In genomic region chr14:39264057-39264456, GRCh38 we compare ENCODE assay signal across 2 cellular contexts.
A peak's percentile ranks its signal among the peaks of the same experiment; 100 is the strongest.
TF ChIP-seq lines count a peak whose summit lies in the region.

No MANE protein-coding gene starts in this region.

TF ChIP-seq in HepG2, 621 proteins besides CTCF, POLR2A, EP300 and RAD21:
- no peak for TF ChIP-seq ZFP82 (CRISPR knock-in tag; IDR thresholded peaks at IDR 0.05; ENCODE audit: borderline replicate concordance)
- peak; percentile 85 for TF ChIP-seq ZMYM3 (CRISPR knock-in tag; IDR thresholded peaks at IDR 0.05)
- no peak for TF ChIP-seq ZNF263 (CRISPR knock-in tag; IDR thresholded peaks at IDR 0.05)
- no peak for TF ChIP-seq TERF1 (CRISPR knock-in tag; IDR thresholded peaks at IDR 0.05)
- TF ChIP-seq KDM1A (CRISPR knock-in tag; IDR thresholded peaks at IDR 0.05), result 0 out of 2 replicates have a peak, but pooled peaks have one; percentile 18
- peak; percentile 71; the same call in 1 of the 2 replicates for TF ChIP-seq CHD4 (IDR thresholded peaks at IDR 0.05; ENCODE audit: borderline replicate concordance, low read length)
- TF ChIP-seq HOXA5 (CRISPR knock-in tag; IDR thresholded peaks at IDR 0.05), result no peak
- TF ChIP-seq RCOR2 (CRISPR knock-in tag; IDR thresholded peaks at IDR 0.05), result 0 out of 2 replicates have a peak, but pooled peaks have one; percentile 26

TF ChIP-seq in H1, 55 proteins besides CTCF, POLR2A, EP300 and RAD21:
- no peak for TF ChIP-seq CHD2 (IDR thresholded peaks at IDR 0.05; ENCODE audit: low read length)
- no peak for TF ChIP-seq RFX5 (IDR thresholded peaks at IDR 0.05; ENCODE audit: borderline replicate concordance, low read depth, low read length)
- TF ChIP-seq CREB1 (IDR thresholded peaks at IDR 0.05), result no peak
- TF ChIP-seq KDM1A (IDR thresholded peaks at IDR 0.05; ENCODE audit: borderline replicate concordance, low read length), result peak; percentile 56; the same call in 1 of the 2 replicates
- TF ChIP-seq GTF2F1 (IDR thresholded peaks at IDR 0.05; ENCODE audit: borderline replicate concordance, low read depth, low read length), result no peak
